Comparison of ENCODE assay signal across 1 cellular context in genomic region chr2:189762551-189763298, GRCh38.
TF ChIP-seq lines count a peak whose summit lies in the region.

OSGEPL1 (minus strand) TSS chr2:189762792; CDS start chr2:189761640, 1,152 bp downstream.

TF ChIP-seq in GM12878, 131 proteins besides CTCF, POLR2A, EP300 and RAD21 (continued from another document and continues in another):
- TF ChIP-seq CUX1 (IDR thresholded peaks at IDR 0.05; ENCODE audit: insufficient replicate concordance, low read depth, low read length) = no peak
- peak in 1 of 2 experiments; percentile 75; a peak in 2 of 4 replicates for TF ChIP-seq BHLHE40 (IDR thresholded peaks at IDR 0.05; ENCODE audit: borderline replicate concordance in 1 of 2, low read depth in 2 of 2, low read length in 1 of 2)
- TF ChIP-seq SIX5 (IDR thresholded peaks at IDR 0.05; ENCODE audit: low read depth, low read length, severe bottlenecking) = peak; percentile 22
- peak; percentile 88 for TF ChIP-seq RELB (IDR thresholded peaks at IDR 0.05; ENCODE audit: low read depth)
- TF ChIP-seq ATF7 (IDR thresholded peaks at IDR 0.05; ENCODE audit: low read depth) = peak; percentile 99
- TF ChIP-seq BCL11A (IDR thresholded peaks at IDR 0.05; ENCODE audit: low read depth, low read length) = no peak
- TF ChIP-seq NR2F1 (conservative IDR thresholded peaks at IDR 0.05) = no peak
- TF ChIP-seq ATF2 (IDR thresholded peaks at IDR 0.05; ENCODE audit: low read length) = peak; percentile 89
- peak; percentile 37; the same call in 1 of the 2 replicates for TF ChIP-seq JUNB (IDR thresholded peaks at IDR 0.05)
- TF ChIP-seq MYC (IDR thresholded peaks at IDR 0.05; ENCODE audit: insufficient read depth, insufficient read length, insufficient replicate concordance, low read length, severe bottlenecking) = no peak
- 0 out of 2 replicates have a peak, but pooled peaks have one; percentile 25 for TF ChIP-seq CHD2 (IDR thresholded peaks at IDR 0.05; ENCODE audit: borderline replicate concordance, low read depth, low read length)
- TF ChIP-seq RUNX3 (IDR thresholded peaks at IDR 0.05; ENCODE audit: low read length) = peak; percentile 56
- TF ChIP-seq SIN3A (IDR thresholded peaks at IDR 0.05; ENCODE audit: low read depth, low read length) = peak; percentile 80
- TF ChIP-seq TCF3 (IDR thresholded peaks at IDR 0.05; ENCODE audit: borderline replicate concordance, insufficient read depth, low read depth, low read length) = 0 out of 2 replicates have a peak, but pooled peaks have one; percentile 16
- TF ChIP-seq PRDM15 (CRISPR knock-in tag; IDR thresholded peaks at IDR 0.05) = no peak
- 0 out of 2 replicates have a peak, but pooled peaks have one; percentile 56 for TF ChIP-seq ESRRA (IDR thresholded peaks at IDR 0.05; ENCODE audit: low read length)
- peak; percentile 40; the same call in 1 of the 2 replicates for TF ChIP-seq NFIC (IDR thresholded peaks at IDR 0.05; ENCODE audit: low read depth, low read length)
- TF ChIP-seq TBL1XR1 (IDR thresholded peaks at IDR 0.05; ENCODE audit: low read depth, low read length) = 0 out of 2 replicates have a peak, but pooled peaks have one; percentile 39
- no peak for TF ChIP-seq SP1 (IDR thresholded peaks at IDR 0.05; ENCODE audit: low read depth, low read length)
- TF ChIP-seq IRF5 (IDR thresholded peaks at IDR 0.05; ENCODE audit: borderline replicate concordance) = no peak
- TF ChIP-seq POU2F2 (IDR thresholded peaks at IDR 0.05; ENCODE audit: borderline replicate concordance, low read depth, low read length) = no peak; the same call in 2 of the 3 replicates
- 0 out of 2 replicates have a peak, but pooled peaks have one; percentile 12 for TF ChIP-seq DPF2 (IDR thresholded peaks at IDR 0.05)
- peak; percentile 16 for TF ChIP-seq E2F8 (IDR thresholded peaks at IDR 0.05; ENCODE audit: low read depth, partially characterized antibody)
- peak; percentile 96 for TF ChIP-seq CREM (IDR thresholded peaks at IDR 0.05; ENCODE audit: low read depth)
- 0 out of 2 replicates have a peak, but pooled peaks have one; percentile 54 for TF ChIP-seq WRNIP1 (IDR thresholded peaks at IDR 0.05; ENCODE audit: borderline replicate concordance, low read depth, low read length)
- TF ChIP-seq RELA (IDR thresholded peaks at IDR 0.05; ENCODE audit: borderline replicate concordance, partially characterized antibody) = peak; percentile 80
- TF ChIP-seq FOXK2 (IDR thresholded peaks at IDR 0.05) = no peak
- no peak; the same call in 1 of the 2 replicates for TF ChIP-seq JUND (IDR thresholded peaks at IDR 0.05; ENCODE audit: low read depth, low read length)
- TF ChIP-seq ZZZ3 (IDR thresholded peaks at IDR 0.05; ENCODE audit: control insufficient read depth, insufficient read length, low read depth) = peak; percentile 13
- TF ChIP-seq GATAD2B (conservative IDR thresholded peaks at IDR 0.05; ENCODE audit: low read depth) = no peak
- TF ChIP-seq ZBTB11 (CRISPR knock-in tag; IDR thresholded peaks at IDR 0.05) = peak; percentile 85
- TF ChIP-seq MAX (IDR thresholded peaks at IDR 0.05; ENCODE audit: low read depth, low read length) = peak; percentile 92
- peak; percentile 20; the same call in 1 of the 2 replicates for TF ChIP-seq ZBED1 (IDR thresholded peaks at IDR 0.05; ENCODE audit: borderline replicate concordance)
- no peak; the same call in 1 of the 2 replicates for TF ChIP-seq BMI1 (IDR thresholded peaks at IDR 0.05; ENCODE audit: borderline replicate concordance)
- no peak for TF ChIP-seq STAT3 (IDR thresholded peaks at IDR 0.05; ENCODE audit: low read depth, low read length)
- peak; percentile 88 for TF ChIP-seq POLR2AphosphoS5 (IDR thresholded peaks at IDR 0.05; ENCODE audit: low read length)
- TF ChIP-seq TAF1 (IDR thresholded peaks at IDR 0.05; ENCODE audit: borderline replicate concordance, low read depth, low read length) = peak; percentile 70
